In the genomic region with DNA sequence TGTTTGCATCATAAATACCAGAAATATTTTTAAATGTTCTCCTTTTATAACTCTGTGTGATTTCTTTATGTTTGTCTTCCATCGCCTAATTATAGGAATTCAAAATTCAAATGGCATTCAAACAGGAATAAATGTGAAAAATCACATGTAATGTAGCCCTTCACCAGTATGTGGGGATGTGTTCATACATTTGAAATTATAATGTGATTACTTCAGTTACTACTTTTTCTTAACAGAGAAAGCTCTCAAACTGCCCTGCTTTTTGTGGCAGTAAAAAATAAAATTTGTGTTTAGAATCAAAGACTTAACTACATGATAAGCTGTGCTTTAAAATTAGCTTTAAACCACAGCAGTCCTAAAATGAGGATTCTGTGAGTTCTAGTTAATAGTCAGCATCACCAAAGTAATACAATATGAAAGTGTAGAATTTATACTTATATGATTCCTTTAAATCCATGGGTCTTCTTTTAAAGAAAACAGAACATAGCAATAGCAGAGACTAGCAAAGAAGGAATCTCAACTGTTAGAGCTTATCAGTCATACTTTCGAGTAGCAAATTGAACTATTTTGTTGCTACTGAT, we compare ENCODE assay signal across 3 cellular contexts.
TF ChIP-seq lines count a peak whose summit lies in the region.

No MANE protein-coding gene starts in this region.

TF ChIP-seq in Ishikawa, 13 proteins besides CTCF, POLR2A, EP300 and RAD21:
- TF ChIP-seq FOXM1 (IDR thresholded peaks at IDR 0.05; ENCODE audit: borderline replicate concordance, low read depth), result no peak
- TF ChIP-seq, protein P1, sequence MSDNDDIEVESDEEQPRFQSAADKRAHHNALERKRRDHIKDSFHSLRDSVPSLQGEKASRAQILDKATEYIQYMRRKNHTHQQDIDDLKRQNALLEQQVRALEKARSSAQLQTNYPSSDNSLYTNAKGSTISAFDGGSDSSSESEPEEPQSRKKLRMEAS (IDR thresholded peaks at IDR 0.05), result no peak
- no peak for TF ChIP-seq CREB1 (IDR thresholded peaks at IDR 0.05; ENCODE audit: low read depth)
- TF ChIP-seq, protein P2, sequence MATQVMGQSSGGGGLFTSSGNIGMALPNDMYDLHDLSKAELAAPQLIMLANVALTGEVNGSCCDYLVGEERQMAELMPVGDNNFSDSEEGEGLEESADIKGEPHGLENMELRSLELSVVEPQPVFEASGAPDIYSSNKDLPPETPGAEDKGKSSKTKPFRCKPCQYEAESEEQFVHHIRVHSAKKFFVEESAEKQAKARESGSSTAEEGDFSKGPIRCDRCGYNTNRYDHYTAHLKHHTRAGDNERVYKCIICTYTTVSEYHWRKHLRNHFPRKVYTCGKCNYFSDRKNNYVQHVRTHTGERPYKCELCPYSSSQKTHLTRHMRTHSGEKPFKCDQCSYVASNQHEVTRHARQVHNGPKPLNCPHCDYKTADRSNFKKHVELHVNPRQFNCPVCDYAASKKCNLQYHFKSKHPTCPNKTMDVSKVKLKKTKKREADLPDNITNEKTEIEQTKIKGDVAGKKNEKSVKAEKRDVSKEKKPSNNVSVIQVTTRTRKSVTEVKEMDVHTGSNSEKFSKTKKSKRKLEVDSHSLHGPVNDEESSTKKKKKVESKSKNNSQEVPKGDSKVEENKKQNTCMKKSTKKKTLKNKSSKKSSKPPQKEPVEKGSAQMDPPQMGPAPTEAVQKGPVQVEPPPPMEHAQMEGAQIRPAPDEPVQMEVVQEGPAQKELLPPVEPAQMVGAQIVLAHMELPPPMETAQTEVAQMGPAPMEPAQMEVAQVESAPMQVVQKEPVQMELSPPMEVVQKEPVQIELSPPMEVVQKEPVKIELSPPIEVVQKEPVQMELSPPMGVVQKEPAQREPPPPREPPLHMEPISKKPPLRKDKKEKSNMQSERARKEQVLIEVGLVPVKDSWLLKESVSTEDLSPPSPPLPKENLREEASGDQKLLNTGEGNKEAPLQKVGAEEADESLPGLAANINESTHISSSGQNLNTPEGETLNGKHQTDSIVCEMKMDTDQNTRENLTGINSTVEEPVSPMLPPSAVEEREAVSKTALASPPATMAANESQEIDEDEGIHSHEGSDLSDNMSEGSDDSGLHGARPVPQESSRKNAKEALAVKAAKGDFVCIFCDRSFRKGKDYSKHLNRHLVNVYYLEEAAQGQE (IDR thresholded peaks at IDR 0.05; ENCODE audit: low read depth), result no peak

TF ChIP-seq in K562, 482 proteins besides CTCF, POLR2A, EP300 and RAD21:
- TF ChIP-seq, protein P3, sequence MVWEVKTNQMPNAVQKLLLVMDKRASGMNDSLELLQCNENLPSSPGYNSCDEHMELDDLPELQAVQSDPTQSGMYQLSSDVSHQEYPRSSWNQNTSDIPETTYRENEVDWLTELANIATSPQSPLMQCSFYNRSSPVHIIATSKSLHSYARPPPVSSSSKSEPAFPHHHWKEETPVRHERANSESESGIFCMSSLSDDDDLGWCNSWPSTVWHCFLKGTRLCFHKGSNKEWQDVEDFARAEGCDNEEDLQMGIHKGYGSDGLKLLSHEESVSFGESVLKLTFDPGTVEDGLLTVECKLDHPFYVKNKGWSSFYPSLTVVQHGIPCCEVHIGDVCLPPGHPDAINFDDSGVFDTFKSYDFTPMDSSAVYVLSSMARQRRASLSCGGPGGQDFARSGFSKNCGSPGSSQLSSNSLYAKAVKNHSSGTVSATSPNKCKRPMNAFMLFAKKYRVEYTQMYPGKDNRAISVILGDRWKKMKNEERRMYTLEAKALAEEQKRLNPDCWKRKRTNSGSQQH (CRISPR knock-in tag; IDR thresholded peaks at IDR 0.05), result no peak
- TF ChIP-seq, protein P4, sequence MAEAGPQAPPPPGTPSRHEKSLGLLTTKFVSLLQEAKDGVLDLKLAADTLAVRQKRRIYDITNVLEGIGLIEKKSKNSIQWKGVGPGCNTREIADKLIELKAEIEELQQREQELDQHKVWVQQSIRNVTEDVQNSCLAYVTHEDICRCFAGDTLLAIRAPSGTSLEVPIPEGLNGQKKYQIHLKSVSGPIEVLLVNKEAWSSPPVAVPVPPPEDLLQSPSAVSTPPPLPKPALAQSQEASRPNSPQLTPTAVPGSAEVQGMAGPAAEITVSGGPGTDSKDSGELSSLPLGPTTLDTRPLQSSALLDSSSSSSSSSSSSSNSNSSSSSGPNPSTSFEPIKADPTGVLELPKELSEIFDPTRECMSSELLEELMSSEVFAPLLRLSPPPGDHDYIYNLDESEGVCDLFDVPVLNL (CRISPR knock-in tag; IDR thresholded peaks at IDR 0.05; ENCODE audit: low read depth), result no peak
- TF ChIP-seq ARID1B (IDR thresholded peaks at IDR 0.05) (no peak), ZNF445 (CRISPR knock-in tag; IDR thresholded peaks at IDR 0.05; ENCODE audit: low read depth) (no peak), ESRRA (IDR thresholded peaks at IDR 0.05; ENCODE audit: borderline replicate concordance, low read depth) (no peak), RB1 (IDR thresholded peaks at IDR 0.05; ENCODE audit: low read depth) (no peak), MTA3 (IDR thresholded peaks at IDR 0.05; ENCODE audit: borderline replicate concordance) (no peak), TOE1 (IDR thresholded peaks at IDR 0.05; ENCODE audit: borderline replicate concordance) (no peak), TOE1 (CRISPR knock-in tag; IDR thresholded peaks at IDR 0.05; ENCODE audit: borderline replicate concordance, low read depth) (no peak), PHB2 (IDR thresholded peaks at IDR 0.05; ENCODE audit: low read depth) (no peak), NCOR1 (IDR thresholded peaks at IDR 0.05) (no peak), TRIM28 (IDR thresholded peaks at IDR 0.05) (no peak), U2AF1 (optimal IDR thresholded peaks at IDR 0.05; ENCODE audit: low read depth, low read length) (no peak), XRCC3 (IDR thresholded peaks at IDR 0.05) (no peak)
- TF ChIP-seq, protein P5, sequence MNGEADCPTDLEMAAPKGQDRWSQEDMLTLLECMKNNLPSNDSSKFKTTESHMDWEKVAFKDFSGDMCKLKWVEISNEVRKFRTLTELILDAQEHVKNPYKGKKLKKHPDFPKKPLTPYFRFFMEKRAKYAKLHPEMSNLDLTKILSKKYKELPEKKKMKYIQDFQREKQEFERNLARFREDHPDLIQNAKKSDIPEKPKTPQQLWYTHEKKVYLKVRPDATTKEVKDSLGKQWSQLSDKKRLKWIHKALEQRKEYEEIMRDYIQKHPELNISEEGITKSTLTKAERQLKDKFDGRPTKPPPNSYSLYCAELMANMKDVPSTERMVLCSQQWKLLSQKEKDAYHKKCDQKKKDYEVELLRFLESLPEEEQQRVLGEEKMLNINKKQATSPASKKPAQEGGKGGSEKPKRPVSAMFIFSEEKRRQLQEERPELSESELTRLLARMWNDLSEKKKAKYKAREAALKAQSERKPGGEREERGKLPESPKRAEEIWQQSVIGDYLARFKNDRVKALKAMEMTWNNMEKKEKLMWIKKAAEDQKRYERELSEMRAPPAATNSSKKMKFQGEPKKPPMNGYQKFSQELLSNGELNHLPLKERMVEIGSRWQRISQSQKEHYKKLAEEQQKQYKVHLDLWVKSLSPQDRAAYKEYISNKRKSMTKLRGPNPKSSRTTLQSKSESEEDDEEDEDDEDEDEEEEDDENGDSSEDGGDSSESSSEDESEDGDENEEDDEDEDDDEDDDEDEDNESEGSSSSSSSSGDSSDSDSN (IDR thresholded peaks at IDR 0.05; ENCODE audit: borderline replicate concordance in 1 of 2, low read depth in 2 of 2, low read length in 2 of 2), result no peak

TF ChIP-seq in HepG2, 621 proteins besides CTCF, POLR2A, EP300 and RAD21:
- 0 out of 2 replicates have a peak, but pooled peaks have one; percentile 31 for TF ChIP-seq SMC3 (IDR thresholded peaks at IDR 0.05; ENCODE audit: low read length)
- no peak for TF ChIP-seq ADNP (CRISPR knock-in tag; IDR thresholded peaks at IDR 0.05)
- peak; percentile 47 for TF ChIP-seq STAG1 (CRISPR knock-in tag; IDR thresholded peaks at IDR 0.05)
